In the genomic region with DNA sequence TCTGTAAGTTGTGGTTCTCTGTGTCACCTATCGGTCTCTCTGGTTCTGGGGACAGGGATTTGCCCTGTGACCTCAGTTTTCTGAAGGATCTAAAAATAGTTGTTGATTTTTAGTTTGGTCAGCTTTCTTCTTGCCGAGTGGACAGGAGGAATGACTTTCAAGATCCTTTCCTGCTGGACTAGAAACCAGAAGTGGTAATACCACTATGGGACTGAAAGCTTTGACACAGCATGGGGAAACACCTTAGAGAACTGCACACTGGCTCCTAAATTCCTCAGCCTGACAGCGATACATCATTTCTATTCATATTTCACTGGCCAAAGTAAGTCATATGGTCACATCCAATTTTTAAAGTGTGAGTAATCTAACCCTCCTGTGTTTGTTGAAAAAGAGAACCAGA, we compare ENCODE assay signal across 1 cellular context.
TF ChIP-seq lines count a peak whose summit lies in the region.

No MANE protein-coding gene starts in this region.

TF ChIP-seq in GM23338, 12 proteins besides CTCF, POLR2A, EP300 and RAD21:
- TF ChIP-seq, protein P1, sequence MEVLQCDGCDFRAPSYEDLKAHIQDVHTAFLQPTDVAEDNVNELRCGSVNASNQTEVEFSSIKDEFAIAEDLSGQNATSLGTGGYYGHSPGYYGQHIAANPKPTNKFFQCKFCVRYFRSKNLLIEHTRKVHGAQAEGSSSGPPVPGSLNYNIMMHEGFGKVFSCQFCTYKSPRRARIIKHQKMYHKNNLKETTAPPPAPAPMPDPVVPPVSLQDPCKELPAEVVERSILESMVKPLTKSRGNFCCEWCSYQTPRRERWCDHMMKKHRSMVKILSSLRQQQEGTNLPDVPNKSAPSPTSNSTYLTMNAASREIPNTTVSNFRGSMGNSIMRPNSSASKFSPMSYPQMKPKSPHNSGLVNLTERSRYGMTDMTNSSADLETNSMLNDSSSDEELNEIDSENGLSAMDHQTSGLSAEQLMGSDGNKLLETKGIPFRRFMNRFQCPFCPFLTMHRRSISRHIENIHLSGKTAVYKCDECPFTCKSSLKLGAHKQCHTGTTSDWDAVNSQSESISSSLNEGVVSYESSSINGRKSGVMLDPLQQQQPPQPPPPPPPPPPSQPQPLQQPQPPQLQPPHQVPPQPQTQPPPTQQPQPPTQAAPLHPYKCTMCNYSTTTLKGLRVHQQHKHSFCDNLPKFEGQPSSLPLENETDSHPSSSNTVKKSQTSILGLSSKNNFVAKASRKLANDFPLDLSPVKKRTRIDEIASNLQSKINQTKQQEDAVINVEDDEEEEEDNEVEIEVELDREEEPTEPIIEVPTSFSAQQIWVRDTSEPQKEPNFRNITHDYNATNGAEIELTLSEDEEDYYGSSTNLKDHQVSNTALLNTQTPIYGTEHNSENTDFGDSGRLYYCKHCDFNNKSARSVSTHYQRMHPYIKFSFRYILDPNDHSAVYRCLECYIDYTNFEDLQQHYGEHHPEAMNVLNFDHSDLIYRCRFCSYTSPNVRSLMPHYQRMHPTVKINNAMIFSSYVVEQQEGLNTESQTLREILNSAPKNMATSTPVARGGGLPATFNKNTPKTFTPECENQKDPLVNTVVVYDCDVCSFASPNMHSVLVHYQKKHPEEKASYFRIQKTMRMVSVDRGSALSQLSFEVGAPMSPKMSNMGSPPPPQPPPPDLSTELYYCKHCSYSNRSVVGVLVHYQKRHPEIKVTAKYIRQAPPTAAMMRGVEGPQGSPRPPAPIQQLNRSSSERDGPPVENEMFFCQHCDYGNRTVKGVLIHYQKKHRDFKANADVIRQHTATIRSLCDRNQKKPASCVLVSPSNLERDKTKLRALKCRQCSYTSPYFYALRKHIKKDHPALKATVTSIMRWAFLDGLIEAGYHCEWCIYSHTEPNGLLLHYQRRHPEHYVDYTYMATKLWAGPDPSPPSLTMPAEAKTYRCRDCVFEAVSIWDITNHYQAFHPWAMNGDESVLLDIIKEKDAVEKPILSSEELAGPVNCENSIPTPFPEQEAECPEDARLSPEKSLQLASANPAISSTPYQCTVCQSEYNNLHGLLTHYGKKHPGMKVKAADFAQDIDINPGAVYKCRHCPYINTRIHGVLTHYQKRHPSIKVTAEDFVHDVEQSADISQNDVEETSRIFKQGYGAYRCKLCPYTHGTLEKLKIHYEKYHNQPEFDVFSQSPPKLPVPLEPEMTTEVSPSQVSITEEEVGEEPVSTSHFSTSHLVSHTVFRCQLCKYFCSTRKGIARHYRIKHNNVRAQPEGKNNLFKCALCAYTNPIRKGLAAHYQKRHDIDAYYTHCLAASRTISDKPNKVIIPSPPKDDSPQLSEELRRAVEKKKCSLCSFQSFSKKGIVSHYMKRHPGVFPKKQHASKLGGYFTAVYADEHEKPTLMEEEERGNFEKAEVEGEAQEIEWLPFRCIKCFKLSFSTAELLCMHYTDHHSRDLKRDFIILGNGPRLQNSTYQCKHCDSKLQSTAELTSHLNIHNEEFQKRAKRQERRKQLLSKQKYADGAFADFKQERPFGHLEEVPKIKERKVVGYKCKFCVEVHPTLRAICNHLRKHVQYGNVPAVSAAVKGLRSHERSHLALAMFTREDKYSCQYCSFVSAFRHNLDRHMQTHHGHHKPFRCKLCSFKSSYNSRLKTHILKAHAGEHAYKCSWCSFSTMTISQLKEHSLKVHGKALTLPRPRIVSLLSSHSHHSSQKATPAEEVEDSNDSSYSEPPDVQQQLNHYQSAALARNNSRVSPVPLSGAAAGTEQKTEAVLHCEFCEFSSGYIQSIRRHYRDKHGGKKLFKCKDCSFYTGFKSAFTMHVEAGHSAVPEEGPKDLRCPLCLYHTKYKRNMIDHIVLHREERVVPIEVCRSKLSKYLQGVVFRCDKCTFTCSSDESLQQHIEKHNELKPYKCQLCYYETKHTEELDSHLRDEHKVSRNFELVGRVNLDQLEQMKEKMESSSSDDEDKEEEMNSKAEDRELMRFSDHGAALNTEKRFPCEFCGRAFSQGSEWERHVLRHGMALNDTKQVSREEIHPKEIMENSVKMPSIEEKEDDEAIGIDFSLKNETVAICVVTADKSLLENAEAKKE (CRISPR knock-in tag; IDR thresholded peaks at IDR 0.05): no peak
- TF ChIP-seq POLR2AphosphoS5 (IDR thresholded peaks at IDR 0.05; ENCODE audit: low read depth): no peak
- TF ChIP-seq ZNF331 (CRISPR knock-in tag; IDR thresholded peaks at IDR 0.05; ENCODE audit: low read depth): no peak
- TF ChIP-seq, protein P2, sequence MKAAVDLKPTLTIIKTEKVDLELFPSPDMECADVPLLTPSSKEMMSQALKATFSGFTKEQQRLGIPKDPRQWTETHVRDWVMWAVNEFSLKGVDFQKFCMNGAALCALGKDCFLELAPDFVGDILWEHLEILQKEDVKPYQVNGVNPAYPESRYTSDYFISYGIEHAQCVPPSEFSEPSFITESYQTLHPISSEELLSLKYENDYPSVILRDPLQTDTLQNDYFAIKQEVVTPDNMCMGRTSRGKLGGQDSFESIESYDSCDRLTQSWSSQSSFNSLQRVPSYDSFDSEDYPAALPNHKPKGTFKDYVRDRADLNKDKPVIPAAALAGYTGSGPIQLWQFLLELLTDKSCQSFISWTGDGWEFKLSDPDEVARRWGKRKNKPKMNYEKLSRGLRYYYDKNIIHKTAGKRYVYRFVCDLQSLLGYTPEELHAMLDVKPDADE (IDR thresholded peaks at IDR 0.05): no peak
- no peak for TF ChIP-seq NANOG (IDR thresholded peaks at IDR 0.05; ENCODE audit: borderline replicate concordance)
- TF ChIP-seq ZNF114 (CRISPR knock-in tag; IDR thresholded peaks at IDR 0.05): no peak
- TF ChIP-seq STAT1 (IDR thresholded peaks at IDR 0.05; ENCODE audit: unreplicated experiment): no peak
- TF ChIP-seq EZH2 (IDR thresholded peaks at IDR 0.05; ENCODE audit: low read depth, unreplicated experiment): no peak
- TF ChIP-seq, protein P3, sequence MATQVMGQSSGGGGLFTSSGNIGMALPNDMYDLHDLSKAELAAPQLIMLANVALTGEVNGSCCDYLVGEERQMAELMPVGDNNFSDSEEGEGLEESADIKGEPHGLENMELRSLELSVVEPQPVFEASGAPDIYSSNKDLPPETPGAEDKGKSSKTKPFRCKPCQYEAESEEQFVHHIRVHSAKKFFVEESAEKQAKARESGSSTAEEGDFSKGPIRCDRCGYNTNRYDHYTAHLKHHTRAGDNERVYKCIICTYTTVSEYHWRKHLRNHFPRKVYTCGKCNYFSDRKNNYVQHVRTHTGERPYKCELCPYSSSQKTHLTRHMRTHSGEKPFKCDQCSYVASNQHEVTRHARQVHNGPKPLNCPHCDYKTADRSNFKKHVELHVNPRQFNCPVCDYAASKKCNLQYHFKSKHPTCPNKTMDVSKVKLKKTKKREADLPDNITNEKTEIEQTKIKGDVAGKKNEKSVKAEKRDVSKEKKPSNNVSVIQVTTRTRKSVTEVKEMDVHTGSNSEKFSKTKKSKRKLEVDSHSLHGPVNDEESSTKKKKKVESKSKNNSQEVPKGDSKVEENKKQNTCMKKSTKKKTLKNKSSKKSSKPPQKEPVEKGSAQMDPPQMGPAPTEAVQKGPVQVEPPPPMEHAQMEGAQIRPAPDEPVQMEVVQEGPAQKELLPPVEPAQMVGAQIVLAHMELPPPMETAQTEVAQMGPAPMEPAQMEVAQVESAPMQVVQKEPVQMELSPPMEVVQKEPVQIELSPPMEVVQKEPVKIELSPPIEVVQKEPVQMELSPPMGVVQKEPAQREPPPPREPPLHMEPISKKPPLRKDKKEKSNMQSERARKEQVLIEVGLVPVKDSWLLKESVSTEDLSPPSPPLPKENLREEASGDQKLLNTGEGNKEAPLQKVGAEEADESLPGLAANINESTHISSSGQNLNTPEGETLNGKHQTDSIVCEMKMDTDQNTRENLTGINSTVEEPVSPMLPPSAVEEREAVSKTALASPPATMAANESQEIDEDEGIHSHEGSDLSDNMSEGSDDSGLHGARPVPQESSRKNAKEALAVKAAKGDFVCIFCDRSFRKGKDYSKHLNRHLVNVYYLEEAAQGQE (IDR thresholded peaks at IDR 0.05; ENCODE audit: unreplicated experiment): no peak
- TF ChIP-seq EZH2phosphoT487 (IDR thresholded peaks at IDR 0.05; ENCODE audit: unreplicated experiment): no peak
- no peak for TF ChIP-seq JUNB (IDR thresholded peaks at IDR 0.05; ENCODE audit: unreplicated experiment)
- TF ChIP-seq CREB1 (CRISPR knock-in tag; IDR thresholded peaks at IDR 0.05; ENCODE audit: low read depth): no peak
